ENCODE assay signal across 8 cellular contexts in genomic region chr20:3716195-3716834, GRCh38.
DNase-seq lines count a peak whose midpoint lies in the region; ATAC-seq lines count a peak whose summit lies in the region.

No MANE protein-coding gene starts in this region.

- ATAC-seq in GM19351 (IDR thresholded peaks at IDR 0.05; ENCODE audit: unreplicated experiment) (peak; percentile 71), GM18517 (IDR thresholded peaks at IDR 0.05; ENCODE audit: unreplicated experiment) (no peak), HG03135 (IDR thresholded peaks at IDR 0.05; ENCODE audit: unreplicated experiment) (no peak)

- peak; percentile 6 for DNase-seq in CD1c-positive myeloid dendritic cell (ENCODE audit: extremely low spot score)
- peak; percentile 3 for DNase-seq in NCI-H524 treated with DMSO at 0.1 percent for 48 hours (lab: John Stamatoyannopoulos, UW)
- peak; percentile 24 for DNase-seq in amniotic stem cell (lab: John Stamatoyannopoulos, UW)
- peak; percentile 83 for DNase-seq in iPS-NIHi7 (ENCODE audit: extremely low spot score)
- DNase-seq in stimulated activated CD8-positive, alpha-beta memory T cell treated with anti-CD3 and anti-CD28 coated beads, Interleukin-4, amount 100 ng/mL, for 24 hours (ENCODE audit: low read depth) = peak; percentile 14

Comparison
In these comparisons a context has a peak if more than half of its experiments do, and no peak if none do; other contexts are left out.
1. DNase-seq: peak in every context shown above with its lines; median percentile 83 in iPS-NIHi7; 24 in amniotic stem cell; 14 in stimulated activated CD8-positive, alpha-beta memory T cell treated with anti-CD3 and anti-CD28 coated beads, Interleukin-4, amount 100 ng/mL, for 24 hours; 6 in CD1c-positive myeloid dendritic cell; 3 in NCI-H524 treated with DMSO at 0.1 percent for 48 hours.